In the genomic region with DNA sequence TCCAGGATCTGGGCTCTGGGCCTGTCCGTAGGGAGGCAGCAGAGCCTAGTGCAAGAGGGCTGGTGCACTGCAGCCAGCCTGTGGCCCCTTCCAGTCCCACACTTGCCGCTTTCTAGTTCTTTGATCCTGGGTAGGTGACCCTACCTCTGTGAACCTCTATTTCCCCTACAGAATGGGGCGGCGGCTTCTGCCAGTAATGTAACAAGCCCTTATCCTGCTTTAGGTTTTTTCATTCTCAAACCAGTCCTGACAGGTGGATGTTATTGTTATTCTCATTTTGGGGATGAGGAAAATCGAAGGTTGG, we compare ENCODE assay signal across 8 cellular contexts. TPM values are rescaled to one million over a fixed set of nuclear protein-coding genes. Genes with fewer than 3 reads are reported as not detected.
A peak's percentile ranks its signal among the peaks of the same experiment; 100 is the strongest.
DNase-seq lines count a peak whose midpoint lies in the region; ATAC-seq and TF ChIP-seq lines count a peak whose summit lies in the region.

No MANE protein-coding gene starts in this region.

- ATAC-seq in GM18909 (IDR thresholded peaks at IDR 0.05; ENCODE audit: poor library complexity, unreplicated experiment): peak; percentile 10

- H3K27me3 ChIP-seq in A673 (replicated peaks; ENCODE audit: insufficient read depth, low read depth, low read length, poor library complexity) (no peaks in the 10 kb centered on the region), SJCRH30 (no peaks in the 10 kb centered on the region)

- POLR2A ChIA-PET in A673 (lab: Charles Lee; ENCODE audit: low non-redundant PET): no interaction called here

- no peaks in the 10 kb centered on the region for H3K9me3 Mint-ChIP-seq in progenitor cell of endocrine pancreas (ENCODE audit: low read depth)

- H3K27me3 Mint-ChIP-seq in progenitor cell of endocrine pancreas: no peaks in the 10 kb centered on the region

- TF ChIP-seq CTCF in A673 (conservative IDR thresholded peaks at IDR 0.05; ENCODE audit: low read depth, low read length) (peak; percentile 13; the same call in 1 of the 2 replicates), fibroblast of pulmonary artery (IDR thresholded peaks at IDR 0.05; ENCODE audit: low read length, missing control alignments) (peak; percentile 28), progenitor cell of endocrine pancreas (IDR thresholded peaks at IDR 0.05; ENCODE audit: unreplicated experiment) (no peak)

- BruUV-seq in A673 (replicated peaks; lab: Mats Ljungman, UMichigan): no TSS peak

- H3K36me3 ChIP-seq in A673 (ENCODE audit: insufficient read depth, low read length, poor library complexity, severe bottlenecking): peaks cover 11% of the 10 kb centered on the region
- peaks cover 3% of the 10 kb centered on the region; the same call in 1 of the 2 replicates for H3K36me3 ChIP-seq in SJCRH30

- CTCF ChIA-PET in A673 (lab: Charles Lee): no interaction called here

- H3K4me3 Mint-ChIP-seq in progenitor cell of endocrine pancreas (ENCODE audit: low read depth): peak overlapping the region; percentile 81

- peak overlapping the region; percentile 88 for H3K27ac Mint-ChIP-seq in progenitor cell of endocrine pancreas

- H3K9me3 ChIP-seq in A673 (ENCODE audit: low read depth, low read length, poor library complexity, severe bottlenecking) (no peaks in the 10 kb centered on the region), SJCRH30 (replicated peaks) (no peaks in the 10 kb centered on the region)

- peak overlapping the region; percentile 94 for H3K4me3 ChIP-seq in A673 (ENCODE audit: low read depth, low read length, poor library complexity, severe bottlenecking)
- peak overlapping the region; percentile 87 for H3K4me3 ChIP-seq in SJCRH30
- H3K4me3 ChIP-seq in fibroblast of pulmonary artery (replicated peaks; ENCODE audit: low read depth, low read length): peak overlapping the region; percentile 88

- intact Hi-C loops in A673 (cut with micrococcal nuclease; ENCODE audit: unreplicated experiment): loop anchor here (5.0 kb wide), 1 partner anchor 67 kb away; the partner anchor contains the start of gene TRAF7

- peaks cover 11% of the 10 kb centered on the region for H3K4me1 Mint-ChIP-seq in progenitor cell of endocrine pancreas (ENCODE audit: low read depth)

- no peaks in the 10 kb centered on the region for H3K36me3 Mint-ChIP-seq in progenitor cell of endocrine pancreas (ENCODE audit: insufficient read depth)

- H3K4me1 ChIP-seq in A673 (ENCODE audit: insufficient read depth, low read length, poor library complexity, severe bottlenecking) (no peaks in the 10 kb centered on the region), SJCRH30 (no peaks in the 10 kb centered on the region)

- DNase-seq in A673 (ENCODE audit: low spot score) (no peak), SJCRH30 (no peak), fibroblast of pulmonary artery (ENCODE audit: low read depth) (peak; percentile 63), progenitor cell of endocrine pancreas (ENCODE audit: low spot score, unreplicated experiment) (no peak), AG20443 (ENCODE audit: low spot score) (no peak), nucleus accumbens (lab: John Stamatoyannopoulos, UW) (no peak), ureter (ENCODE audit: low spot score) (no peak)

- H3K27ac ChIP-seq in A673 (ENCODE audit: low read depth, low read length, poor library complexity, severe bottlenecking) (peak overlapping the region; percentile 91), SJCRH30 (peak overlapping the region; percentile 57)

RNA-seq across cellular contexts. Expression of gene E4F1, which starts 0.7 kb away (rescaled TPM):
- total RNA-seq in A673 (2021) (36.0 and 41.6 TPM in 2 replicates), progenitor cell of endocrine pancreas (30.9 and 33.7 TPM in 2 replicates), ureter (24.7 TPM)
- 18.6 and 19.6 TPM in 2 replicates for total RNA-seq in SJCRH30 (2014; rRNA removed; shearing (Covaris generic))

RNA-seq across cellular contexts. Expression of gene PGP, which starts 9.5 kb away (rescaled TPM):
- total RNA-seq in A673 (2021) (26.5 TPM in 2 replicates), progenitor cell of endocrine pancreas (28.5 and 30.6 TPM in 2 replicates), ureter (11.3 TPM)
- 13.1 and 14.2 TPM in 2 replicates for total RNA-seq in SJCRH30 (2014; rRNA removed; shearing (Covaris generic))

RNA-seq across cellular contexts. Expression of gene DNASE1L2, which starts 12.1 kb away (rescaled TPM):
- 2.7 and 3.1 TPM in 2 replicates for total RNA-seq in A673 (2021)
- 0.96 and 1.7 TPM in 2 replicates for total RNA-seq in SJCRH30 (2014; rRNA removed; shearing (Covaris generic))
- total RNA-seq in progenitor cell of endocrine pancreas: 1.7 and 2.1 TPM in 2 replicates
- total RNA-seq in ureter: 1.5 TPM

RNA-seq across cellular contexts. Expression of gene BRICD5, which starts 13.5 kb away (rescaled TPM):
- total RNA-seq in A673 (2021) (16.0 and 18.6 TPM in 2 replicates), progenitor cell of endocrine pancreas (22.5 and 24.6 TPM in 2 replicates), ureter (7.4 TPM)
- 3.6 and 4.1 TPM in 2 replicates for total RNA-seq in SJCRH30 (2014; rRNA removed; shearing (Covaris generic))

RNA-seq across cellular contexts. Expression of gene MLST8, which starts 18.9 kb away (rescaled TPM):
- 58.3 and 58.8 TPM in 2 replicates for total RNA-seq in A673 (2021)
- total RNA-seq in SJCRH30 (2014; rRNA removed; shearing (Covaris generic)): 28.8 and 32.8 TPM in 2 replicates
- total RNA-seq in progenitor cell of endocrine pancreas: 51.5 TPM in 2 replicates
- 37.0 TPM for total RNA-seq in ureter
